1 cellular context compared by ENCODE assay signal in genomic region chr13:114285166-114285808, GRCh38.
TF ChIP-seq lines count a peak whose summit lies in the region.

No MANE protein-coding gene starts in this region.

TF ChIP-seq in HepG2, 621 proteins besides CTCF, POLR2A, EP300 and RAD21:
- no peak for TF ChIP-seq ZNF841 (CRISPR knock-in tag; IDR thresholded peaks at IDR 0.05; ENCODE audit: borderline replicate concordance)
- peak; percentile 92 for TF ChIP-seq MAFF (IDR thresholded peaks at IDR 0.05; ENCODE audit: low read depth, low read length)
- peak; percentile 87 to 92 for TF ChIP-seq MAFK (conservative IDR thresholded peaks at IDR 0.05 in 1 of 2, IDR thresholded peaks at IDR 0.05 in 1 of 2; ENCODE audit: low read length in 2 of 2)
